10 cellular contexts compared by ENCODE assay signal in the genomic region with DNA sequence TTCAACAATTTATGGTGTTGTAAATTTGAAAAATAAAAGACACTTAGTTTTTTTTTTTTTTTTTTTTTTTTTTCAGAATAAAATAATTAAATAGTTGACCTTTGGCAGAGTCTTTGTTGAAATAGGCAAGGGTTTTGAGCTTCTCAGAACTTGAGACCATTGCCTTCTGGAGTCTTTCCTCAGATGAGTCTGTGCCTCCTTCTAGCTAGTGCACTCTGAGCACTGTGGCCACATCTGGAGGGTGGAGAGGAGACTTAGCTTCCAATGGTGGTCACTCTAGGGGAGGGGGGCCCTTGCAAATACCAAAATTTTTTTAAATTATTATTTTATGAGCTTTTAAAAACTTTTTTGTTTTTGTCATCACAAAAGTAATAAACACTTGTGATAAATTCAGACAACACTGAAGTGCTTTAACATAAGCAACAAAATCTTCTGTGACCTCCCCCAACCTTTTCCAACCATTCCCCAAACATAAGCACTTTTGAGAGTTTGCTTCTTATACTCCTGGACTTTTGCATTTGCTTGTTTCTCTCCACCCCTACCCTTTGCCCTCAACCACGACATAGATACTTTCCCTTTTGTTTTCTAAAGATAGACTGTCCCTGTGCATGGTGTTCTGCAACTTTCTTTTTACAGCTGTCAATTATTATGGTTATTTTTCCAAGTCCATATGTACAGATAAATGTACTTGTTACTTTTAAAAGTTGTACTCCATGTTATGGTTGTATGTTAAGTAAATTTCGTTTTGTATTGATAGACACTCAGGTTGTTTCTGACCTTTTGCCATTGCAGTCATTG. TPM values are rescaled to one million over a fixed set of nuclear protein-coding genes. Genes with fewer than 3 reads are reported as not detected.
DNase-seq lines count a peak whose midpoint lies in the region; ATAC-seq and TF ChIP-seq lines count a peak whose summit lies in the region.
"Had no signal": no experiment of that assay in that cellular context is flagged by ENCODE, and none has a peak within 500 bp of the region (broad histone marks: within the 10 kb centered on the region; RNA-seq: fewer than 3 reads in every experiment).

No MANE protein-coding gene starts in this region.

- H3K4me1 Mint-ChIP-seq in IgD-negative memory B cell = peaks cover 30 to 40% (median 36%) of the 10 kb centered on the region in 3 donors

- peaks cover 5% of the 10 kb centered on the region for H3K36me3 Mint-ChIP-seq in IgD-negative memory B cell

- peak overlapping the region in 3 of 4 donors; percentile 24 to 65 (median 44) for H3K4me3 Mint-ChIP-seq in IgD-negative memory B cell

- peak overlapping the region in 1 of 3 donors; percentile 5 for H3K27ac Mint-ChIP-seq in IgD-negative memory B cell

- DNase-seq in NCI-H748 treated with DMSO at 0.1 percent for 48 hours (lab: John Stamatoyannopoulos, UW) = no peak
- DNase-seq in NCI-H2227 treated with DMSO at 0.1 percent for 48 hours (lab: John Stamatoyannopoulos, UW) = no peak
- no peak for DNase-seq in BE2C
- DNase-seq in WERI-Rb-1 = no peak
- DNase-seq: effector CD4-positive, alpha-beta T cell; stimulated activated naive CD4-positive, alpha-beta T cell treated with Interleukin-2 at 50 U/mL for 16 hours had no signal

- no peak overlapping the region for H3K27ac ChIP-seq in mucosa of rectum (ENCODE audit: low read depth in 2 of 2, low read length in 2 of 2)
- H3K27ac ChIP-seq in WERI-Rb-1 = no peak overlapping the region

- no peaks in the 10 kb centered on the region for H3K27me3 Mint-ChIP-seq in IgD-negative memory B cell

- ATAC-seq in GM18867 (IDR thresholded peaks at IDR 0.05; ENCODE audit: unreplicated experiment) (peak; percentile 81), GM21717 (IDR thresholded peaks at IDR 0.05; ENCODE audit: unreplicated experiment) (peak; percentile 79)

- H3K36me3 ChIP-seq in mucosa of rectum (ENCODE audit: control insufficient read depth in 2 of 2, insufficient read depth in 2 of 2, low read length in 2 of 2) (no peaks in the 10 kb centered on the region), BE2C (no peaks in the 10 kb centered on the region), WERI-Rb-1 (no peaks in the 10 kb centered on the region; the same call in 1 of the 2 replicates)

- no peak overlapping the region for H3K9ac ChIP-seq in mucosa of rectum (ENCODE audit: low read depth in 1 of 2, low read length in 2 of 2)

- peaks cover 0 to 2% of the 10 kb centered on the region in 2 donors for H3K4me1 ChIP-seq in mucosa of rectum (ENCODE audit: control insufficient read depth in 2 of 2, insufficient read depth in 2 of 2, low read length in 2 of 2)
- no peaks in the 10 kb centered on the region for H3K4me1 ChIP-seq in BE2C

- H3K4me3 ChIP-seq in mucosa of rectum (ENCODE audit: low read length in 2 of 2) = peak overlapping the region; percentile 6 to 21
- no peak overlapping the region for H3K4me3 ChIP-seq in BE2C (ENCODE audit: low read depth, low read length)
- H3K4me3 ChIP-seq in WERI-Rb-1 (ENCODE audit: low read depth, low read length) = no peak overlapping the region

- no peaks in the 10 kb centered on the region for H3K9me3 Mint-ChIP-seq in IgD-negative memory B cell

- H3K27me3 ChIP-seq in mucosa of rectum (ENCODE audit: control insufficient read depth in 2 of 2, insufficient read depth in 2 of 2, low read length in 2 of 2) = no peaks in the 10 kb centered on the region
- no peaks in the 10 kb centered on the region for H3K27me3 ChIP-seq in BE2C
- H3K27me3 ChIP-seq in WERI-Rb-1 (ENCODE audit: insufficient read depth, low read depth, severe bottlenecking) = no peaks in the 10 kb centered on the region

- H3K9me3 ChIP-seq in mucosa of rectum (ENCODE audit: control insufficient read depth in 2 of 2, low read length in 2 of 2) (no peaks in the 10 kb centered on the region), BE2C (no peaks in the 10 kb centered on the region), WERI-Rb-1 (ENCODE audit: severe bottlenecking) (no peaks in the 10 kb centered on the region)

- no peak for TF ChIP-seq CTCF in BE2C (IDR thresholded peaks at IDR 0.05; ENCODE audit: low read depth, low read length)
- TF ChIP-seq CTCF in WERI-Rb-1 (IDR thresholded peaks at IDR 0.05; ENCODE audit: low read depth, low read length) = no peak

RNA-seq across cellular contexts. Expression of gene BMAL1, which starts 41.1 kb away (rescaled TPM):
- polyA plus RNA-seq in IgD-negative memory B cell = 8.9 TPM
- 2.4 TPM for polyA plus RNA-seq in BE2C (2012; ENCODE audit: insufficient read depth, insufficient read length, low read depth)

Comparison
In these comparisons a context has a peak if more than half of its experiments do, and no peak if none do; other contexts are left out.
1. H3K4me3 ChIP-seq: peak in mucosa of rectum (2 of 2); none in BE2C (single experiment) and WERI-Rb-1 (single experiment).